1 cellular context compared by ENCODE assay signal in the genomic region with DNA sequence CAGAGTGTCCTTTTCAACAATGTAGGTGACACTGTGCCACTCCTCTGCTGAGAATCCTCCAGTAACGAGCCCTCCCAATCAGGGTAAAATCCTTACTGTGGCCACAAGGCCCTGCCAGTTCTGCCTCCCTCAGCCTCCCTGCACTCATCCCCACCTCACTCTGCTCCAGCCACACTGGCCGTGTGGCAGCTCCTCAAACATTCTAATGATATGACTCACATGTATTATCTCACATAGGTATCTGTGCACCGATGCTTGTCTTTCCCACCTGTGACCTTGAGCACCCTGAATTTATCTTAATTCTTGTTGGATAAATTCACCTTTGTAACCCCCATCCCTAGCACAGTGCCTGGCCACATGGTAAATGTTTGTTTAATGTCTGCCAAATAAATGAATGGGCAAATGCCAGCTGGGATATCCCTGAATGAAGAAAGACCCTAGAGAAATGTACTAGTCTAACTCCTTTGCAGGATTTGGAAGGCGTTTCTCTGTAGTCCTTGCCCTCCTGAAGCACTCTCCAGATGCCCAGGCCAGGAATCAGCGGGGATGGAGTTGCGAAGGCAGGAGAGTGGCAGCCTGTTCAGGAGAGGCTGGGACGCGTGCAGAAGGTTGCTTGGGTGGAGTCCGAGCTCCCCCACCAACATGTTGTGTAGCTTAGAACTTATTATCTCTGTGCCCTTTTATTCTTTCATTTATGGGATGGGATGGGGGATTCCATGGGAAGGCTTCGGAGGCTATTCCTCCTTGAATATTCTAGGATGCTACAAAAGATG.
TF ChIP-seq lines count a peak whose summit lies in the region.

No MANE protein-coding gene starts in this region.

TF ChIP-seq in GM23338, 12 proteins besides CTCF, POLR2A, EP300 and RAD21 (continued from another document):
- TF ChIP-seq, protein P1, sequence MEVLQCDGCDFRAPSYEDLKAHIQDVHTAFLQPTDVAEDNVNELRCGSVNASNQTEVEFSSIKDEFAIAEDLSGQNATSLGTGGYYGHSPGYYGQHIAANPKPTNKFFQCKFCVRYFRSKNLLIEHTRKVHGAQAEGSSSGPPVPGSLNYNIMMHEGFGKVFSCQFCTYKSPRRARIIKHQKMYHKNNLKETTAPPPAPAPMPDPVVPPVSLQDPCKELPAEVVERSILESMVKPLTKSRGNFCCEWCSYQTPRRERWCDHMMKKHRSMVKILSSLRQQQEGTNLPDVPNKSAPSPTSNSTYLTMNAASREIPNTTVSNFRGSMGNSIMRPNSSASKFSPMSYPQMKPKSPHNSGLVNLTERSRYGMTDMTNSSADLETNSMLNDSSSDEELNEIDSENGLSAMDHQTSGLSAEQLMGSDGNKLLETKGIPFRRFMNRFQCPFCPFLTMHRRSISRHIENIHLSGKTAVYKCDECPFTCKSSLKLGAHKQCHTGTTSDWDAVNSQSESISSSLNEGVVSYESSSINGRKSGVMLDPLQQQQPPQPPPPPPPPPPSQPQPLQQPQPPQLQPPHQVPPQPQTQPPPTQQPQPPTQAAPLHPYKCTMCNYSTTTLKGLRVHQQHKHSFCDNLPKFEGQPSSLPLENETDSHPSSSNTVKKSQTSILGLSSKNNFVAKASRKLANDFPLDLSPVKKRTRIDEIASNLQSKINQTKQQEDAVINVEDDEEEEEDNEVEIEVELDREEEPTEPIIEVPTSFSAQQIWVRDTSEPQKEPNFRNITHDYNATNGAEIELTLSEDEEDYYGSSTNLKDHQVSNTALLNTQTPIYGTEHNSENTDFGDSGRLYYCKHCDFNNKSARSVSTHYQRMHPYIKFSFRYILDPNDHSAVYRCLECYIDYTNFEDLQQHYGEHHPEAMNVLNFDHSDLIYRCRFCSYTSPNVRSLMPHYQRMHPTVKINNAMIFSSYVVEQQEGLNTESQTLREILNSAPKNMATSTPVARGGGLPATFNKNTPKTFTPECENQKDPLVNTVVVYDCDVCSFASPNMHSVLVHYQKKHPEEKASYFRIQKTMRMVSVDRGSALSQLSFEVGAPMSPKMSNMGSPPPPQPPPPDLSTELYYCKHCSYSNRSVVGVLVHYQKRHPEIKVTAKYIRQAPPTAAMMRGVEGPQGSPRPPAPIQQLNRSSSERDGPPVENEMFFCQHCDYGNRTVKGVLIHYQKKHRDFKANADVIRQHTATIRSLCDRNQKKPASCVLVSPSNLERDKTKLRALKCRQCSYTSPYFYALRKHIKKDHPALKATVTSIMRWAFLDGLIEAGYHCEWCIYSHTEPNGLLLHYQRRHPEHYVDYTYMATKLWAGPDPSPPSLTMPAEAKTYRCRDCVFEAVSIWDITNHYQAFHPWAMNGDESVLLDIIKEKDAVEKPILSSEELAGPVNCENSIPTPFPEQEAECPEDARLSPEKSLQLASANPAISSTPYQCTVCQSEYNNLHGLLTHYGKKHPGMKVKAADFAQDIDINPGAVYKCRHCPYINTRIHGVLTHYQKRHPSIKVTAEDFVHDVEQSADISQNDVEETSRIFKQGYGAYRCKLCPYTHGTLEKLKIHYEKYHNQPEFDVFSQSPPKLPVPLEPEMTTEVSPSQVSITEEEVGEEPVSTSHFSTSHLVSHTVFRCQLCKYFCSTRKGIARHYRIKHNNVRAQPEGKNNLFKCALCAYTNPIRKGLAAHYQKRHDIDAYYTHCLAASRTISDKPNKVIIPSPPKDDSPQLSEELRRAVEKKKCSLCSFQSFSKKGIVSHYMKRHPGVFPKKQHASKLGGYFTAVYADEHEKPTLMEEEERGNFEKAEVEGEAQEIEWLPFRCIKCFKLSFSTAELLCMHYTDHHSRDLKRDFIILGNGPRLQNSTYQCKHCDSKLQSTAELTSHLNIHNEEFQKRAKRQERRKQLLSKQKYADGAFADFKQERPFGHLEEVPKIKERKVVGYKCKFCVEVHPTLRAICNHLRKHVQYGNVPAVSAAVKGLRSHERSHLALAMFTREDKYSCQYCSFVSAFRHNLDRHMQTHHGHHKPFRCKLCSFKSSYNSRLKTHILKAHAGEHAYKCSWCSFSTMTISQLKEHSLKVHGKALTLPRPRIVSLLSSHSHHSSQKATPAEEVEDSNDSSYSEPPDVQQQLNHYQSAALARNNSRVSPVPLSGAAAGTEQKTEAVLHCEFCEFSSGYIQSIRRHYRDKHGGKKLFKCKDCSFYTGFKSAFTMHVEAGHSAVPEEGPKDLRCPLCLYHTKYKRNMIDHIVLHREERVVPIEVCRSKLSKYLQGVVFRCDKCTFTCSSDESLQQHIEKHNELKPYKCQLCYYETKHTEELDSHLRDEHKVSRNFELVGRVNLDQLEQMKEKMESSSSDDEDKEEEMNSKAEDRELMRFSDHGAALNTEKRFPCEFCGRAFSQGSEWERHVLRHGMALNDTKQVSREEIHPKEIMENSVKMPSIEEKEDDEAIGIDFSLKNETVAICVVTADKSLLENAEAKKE (CRISPR knock-in tag; IDR thresholded peaks at IDR 0.05): no peak
- TF ChIP-seq CREB1 (CRISPR knock-in tag; IDR thresholded peaks at IDR 0.05; ENCODE audit: low read depth): no peak
- no peak for TF ChIP-seq STAT1 (IDR thresholded peaks at IDR 0.05; ENCODE audit: unreplicated experiment)
- no peak for TF ChIP-seq POLR2AphosphoS5 (IDR thresholded peaks at IDR 0.05; ENCODE audit: low read depth)
- TF ChIP-seq, protein P2, sequence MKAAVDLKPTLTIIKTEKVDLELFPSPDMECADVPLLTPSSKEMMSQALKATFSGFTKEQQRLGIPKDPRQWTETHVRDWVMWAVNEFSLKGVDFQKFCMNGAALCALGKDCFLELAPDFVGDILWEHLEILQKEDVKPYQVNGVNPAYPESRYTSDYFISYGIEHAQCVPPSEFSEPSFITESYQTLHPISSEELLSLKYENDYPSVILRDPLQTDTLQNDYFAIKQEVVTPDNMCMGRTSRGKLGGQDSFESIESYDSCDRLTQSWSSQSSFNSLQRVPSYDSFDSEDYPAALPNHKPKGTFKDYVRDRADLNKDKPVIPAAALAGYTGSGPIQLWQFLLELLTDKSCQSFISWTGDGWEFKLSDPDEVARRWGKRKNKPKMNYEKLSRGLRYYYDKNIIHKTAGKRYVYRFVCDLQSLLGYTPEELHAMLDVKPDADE (IDR thresholded peaks at IDR 0.05): no peak
- no peak for TF ChIP-seq EZH2phosphoT487 (IDR thresholded peaks at IDR 0.05; ENCODE audit: unreplicated experiment)
- TF ChIP-seq NANOG (IDR thresholded peaks at IDR 0.05; ENCODE audit: borderline replicate concordance): no peak
- TF ChIP-seq, protein P3, sequence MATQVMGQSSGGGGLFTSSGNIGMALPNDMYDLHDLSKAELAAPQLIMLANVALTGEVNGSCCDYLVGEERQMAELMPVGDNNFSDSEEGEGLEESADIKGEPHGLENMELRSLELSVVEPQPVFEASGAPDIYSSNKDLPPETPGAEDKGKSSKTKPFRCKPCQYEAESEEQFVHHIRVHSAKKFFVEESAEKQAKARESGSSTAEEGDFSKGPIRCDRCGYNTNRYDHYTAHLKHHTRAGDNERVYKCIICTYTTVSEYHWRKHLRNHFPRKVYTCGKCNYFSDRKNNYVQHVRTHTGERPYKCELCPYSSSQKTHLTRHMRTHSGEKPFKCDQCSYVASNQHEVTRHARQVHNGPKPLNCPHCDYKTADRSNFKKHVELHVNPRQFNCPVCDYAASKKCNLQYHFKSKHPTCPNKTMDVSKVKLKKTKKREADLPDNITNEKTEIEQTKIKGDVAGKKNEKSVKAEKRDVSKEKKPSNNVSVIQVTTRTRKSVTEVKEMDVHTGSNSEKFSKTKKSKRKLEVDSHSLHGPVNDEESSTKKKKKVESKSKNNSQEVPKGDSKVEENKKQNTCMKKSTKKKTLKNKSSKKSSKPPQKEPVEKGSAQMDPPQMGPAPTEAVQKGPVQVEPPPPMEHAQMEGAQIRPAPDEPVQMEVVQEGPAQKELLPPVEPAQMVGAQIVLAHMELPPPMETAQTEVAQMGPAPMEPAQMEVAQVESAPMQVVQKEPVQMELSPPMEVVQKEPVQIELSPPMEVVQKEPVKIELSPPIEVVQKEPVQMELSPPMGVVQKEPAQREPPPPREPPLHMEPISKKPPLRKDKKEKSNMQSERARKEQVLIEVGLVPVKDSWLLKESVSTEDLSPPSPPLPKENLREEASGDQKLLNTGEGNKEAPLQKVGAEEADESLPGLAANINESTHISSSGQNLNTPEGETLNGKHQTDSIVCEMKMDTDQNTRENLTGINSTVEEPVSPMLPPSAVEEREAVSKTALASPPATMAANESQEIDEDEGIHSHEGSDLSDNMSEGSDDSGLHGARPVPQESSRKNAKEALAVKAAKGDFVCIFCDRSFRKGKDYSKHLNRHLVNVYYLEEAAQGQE (IDR thresholded peaks at IDR 0.05; ENCODE audit: unreplicated experiment): no peak
- TF ChIP-seq ZNF331 (CRISPR knock-in tag; IDR thresholded peaks at IDR 0.05; ENCODE audit: low read depth): no peak
- TF ChIP-seq JUNB (IDR thresholded peaks at IDR 0.05; ENCODE audit: unreplicated experiment): no peak
- no peak for TF ChIP-seq EZH2 (IDR thresholded peaks at IDR 0.05; ENCODE audit: low read depth, unreplicated experiment)
